Comparison of ENCODE assay signal across 1 cellular context in the genomic region with DNA sequence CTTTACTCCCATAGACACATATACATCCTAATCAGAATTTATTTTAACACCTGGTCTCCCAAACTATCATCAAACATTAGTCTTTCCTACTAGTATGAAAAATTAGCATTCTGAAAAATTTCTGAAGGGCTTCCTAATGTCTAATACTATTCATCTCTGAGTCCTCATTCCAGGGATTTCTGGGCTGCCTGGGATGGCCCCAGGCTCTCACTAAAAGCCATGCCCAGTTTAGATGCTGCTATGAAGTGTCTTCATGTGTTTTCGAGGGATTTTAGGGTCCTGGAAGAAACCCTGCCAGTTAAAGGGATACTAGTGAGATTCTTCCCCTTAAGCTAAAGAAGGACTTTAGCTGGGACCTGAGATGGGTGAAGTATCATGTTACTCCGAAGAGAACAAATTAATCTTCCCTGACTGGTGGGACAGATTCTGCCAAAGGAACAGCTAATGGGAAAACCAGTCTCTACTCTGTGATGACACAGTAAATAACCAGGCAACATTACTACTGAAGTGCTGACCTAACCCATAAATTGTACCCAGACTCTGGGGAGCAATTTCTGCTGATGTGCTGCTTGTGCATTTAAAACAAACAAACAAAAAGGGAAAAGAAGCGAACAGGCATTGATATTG.
TF ChIP-seq lines count a peak whose summit lies in the region.

No MANE protein-coding gene starts in this region.

TF ChIP-seq in IMR-90, 13 proteins besides CTCF, POLR2A, EP300 and RAD21 (continued from another document):
- TF ChIP-seq SMC3 (IDR thresholded peaks at IDR 0.05; ENCODE audit: low read depth, low read length) (no peak), FOS (IDR thresholded peaks at IDR 0.05; ENCODE audit: low read depth, low read length) (no peak), BHLHE40 (IDR thresholded peaks at IDR 0.05; ENCODE audit: low read depth, low read length) (no peak), MAFK (IDR thresholded peaks at IDR 0.05; ENCODE audit: low read depth, low read length) (no peak), CHD1 (IDR thresholded peaks at IDR 0.05; ENCODE audit: low read depth, low read length) (no peak), MXI1 (IDR thresholded peaks at IDR 0.05; ENCODE audit: borderline replicate concordance, low read depth, low read length) (no peak), MAZ (IDR thresholded peaks at IDR 0.05; ENCODE audit: borderline replicate concordance, low read depth, low read length) (no peak)
- TF ChIP-seq, protein P1, sequence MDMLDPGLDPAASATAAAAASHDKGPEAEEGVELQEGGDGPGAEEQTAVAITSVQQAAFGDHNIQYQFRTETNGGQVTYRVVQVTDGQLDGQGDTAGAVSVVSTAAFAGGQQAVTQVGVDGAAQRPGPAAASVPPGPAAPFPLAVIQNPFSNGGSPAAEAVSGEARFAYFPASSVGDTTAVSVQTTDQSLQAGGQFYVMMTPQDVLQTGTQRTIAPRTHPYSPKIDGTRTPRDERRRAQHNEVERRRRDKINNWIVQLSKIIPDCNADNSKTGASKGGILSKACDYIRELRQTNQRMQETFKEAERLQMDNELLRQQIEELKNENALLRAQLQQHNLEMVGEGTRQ (IDR thresholded peaks at IDR 0.05; ENCODE audit: low read depth, low read length): no peak
- TF ChIP-seq, protein P2, sequence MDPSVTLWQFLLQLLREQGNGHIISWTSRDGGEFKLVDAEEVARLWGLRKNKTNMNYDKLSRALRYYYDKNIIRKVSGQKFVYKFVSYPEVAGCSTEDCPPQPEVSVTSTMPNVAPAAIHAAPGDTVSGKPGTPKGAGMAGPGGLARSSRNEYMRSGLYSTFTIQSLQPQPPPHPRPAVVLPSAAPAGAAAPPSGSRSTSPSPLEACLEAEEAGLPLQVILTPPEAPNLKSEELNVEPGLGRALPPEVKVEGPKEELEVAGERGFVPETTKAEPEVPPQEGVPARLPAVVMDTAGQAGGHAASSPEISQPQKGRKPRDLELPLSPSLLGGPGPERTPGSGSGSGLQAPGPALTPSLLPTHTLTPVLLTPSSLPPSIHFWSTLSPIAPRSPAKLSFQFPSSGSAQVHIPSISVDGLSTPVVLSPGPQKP (IDR thresholded peaks at IDR 0.05; ENCODE audit: borderline replicate concordance, low read depth, low read length): no peak
